Comparison of ENCODE assay signal across 11 cellular contexts in genomic region chr2:16774980-16775963, GRCh38.
A peak's percentile ranks its signal among the peaks of the same experiment; 100 is the strongest.
DNase-seq lines count a peak whose midpoint lies in the region; ATAC-seq and TF ChIP-seq lines count a peak whose summit lies in the region.
"Had no signal": no experiment of that assay in that cellular context is flagged by ENCODE, and none has a peak within 500 bp of the region (broad histone marks: within the 10 kb centered on the region; RNA-seq: fewer than 3 reads in every experiment).

No MANE protein-coding gene starts in this region.

- H2AFZ ChIP-seq in GM23248, result no peak overlapping the region

- H3K4me2 ChIP-seq in GM23248 (ENCODE audit: unreplicated experiment), result no peak overlapping the region

- ATAC-seq in WTC11, result peak; percentile 84
- peak; percentile 88 for ATAC-seq in left lobe of liver
- no peak for ATAC-seq in GM18870 (IDR thresholded peaks at IDR 0.05; ENCODE audit: unreplicated experiment)

- no peaks in the 10 kb centered on the region for H3F3A ChIP-seq in GM23248 (ENCODE audit: insufficient read depth)

- POLR2A ChIA-PET in WTC11 (lab: Charles Lee), result no interaction called here

- H3K4me3 Mint-ChIP-seq in WTC11 (no peak overlapping the region), mesothelial cell of epicardium (no peak overlapping the region)
- H3K4me3 Mint-ChIP-seq: stimulated activated naive CD8-positive, alpha-beta T cell treated with anti-CD3 and anti-CD28 coated beads, Interleukin-15, Interleukin-2, amounts not matched to agents 100 ng/mL and 50 ng/mL, for 24 hours had no signal

- H4K20me1 ChIP-seq in GM23248 (ENCODE audit: insufficient read depth), result no peaks in the 10 kb centered on the region

- no peak overlapping the region for H3K27ac ChIP-seq in GM23248
- H3K27ac ChIP-seq: colonic mucosa had no signal

- no peaks in the 10 kb centered on the region; the same call in 1 of the 2 replicates for H3K27me3 ChIP-seq in GM23248 (replicated peaks; ENCODE audit: insufficient read depth)
- H3K27me3 ChIP-seq: colonic mucosa had no signal

- no peak overlapping the region for H3K9ac ChIP-seq in GM23248

- DNase-seq in CD1c-positive myeloid dendritic cell (ENCODE audit: extremely low spot score) (peak; percentile 5), NCI-H146 (lab: John Stamatoyannopoulos, UW) (peak; percentile 26), WTC11 (ENCODE audit: low spot score) (peak; percentile 39), left lobe of liver (ENCODE audit: low spot score) (peak; percentile 87), mesothelial cell of epicardium (ENCODE audit: low spot score in 2 of 2, unreplicated experiment in 2 of 2) (no peak), GM23248 (no peak)
- no peak for DNase-seq in stimulated activated CD4-positive, alpha-beta T cell treated with anti-CD3 and anti-CD28 coated beads, Interleukin-2, amount 100 ng/mL, for 48 hours
- DNase-seq: colonic mucosa, DMS79 had no signal

- in situ Hi-C loops in GM23248 (cut with MboI), result loop anchor here (10.0 to 25.0 kb wide), 3 partner anchors 540 to 1138 kb away; no protein-coding TSS in a partner anchor

- no peak overlapping the region for H3K27ac Mint-ChIP-seq in WTC11
- no peak overlapping the region for H3K27ac Mint-ChIP-seq in mesothelial cell of epicardium
- H3K27ac Mint-ChIP-seq: stimulated activated naive CD8-positive, alpha-beta T cell treated with anti-CD3 and anti-CD28 coated beads, Interleukin-15, Interleukin-2, amounts not matched to agents 100 ng/mL and 50 ng/mL, for 24 hours had no signal

- H3K4me3 ChIP-seq in GM23248, result no peak overlapping the region
- H3K4me3 ChIP-seq: colonic mucosa had no signal

- no peaks in the 10 kb centered on the region for H3K79me2 ChIP-seq in GM23248 (ENCODE audit: insufficient read depth)

- WGBS in GM23248 (ENCODE audit: low coverage in 1 of 2, low lambda C conversion rate in 2 of 2, missing lambda C conversion rate in 2 of 2), 2 experiments, result 58 to 65% methylated on average over 17 of the region's 17 CpGs

- H3K36me3 ChIP-seq in GM23248 (ENCODE audit: low read depth), result no peaks in the 10 kb centered on the region
- H3K36me3 ChIP-seq: colonic mucosa had no signal

- CTCF ChIA-PET in WTC11 (lab: Charles Lee), result interaction anchor here (0.8 to 4.7 kb wide), 17 partner anchors 9 to 798 kb away, joined by 3 to 55 read pairs (median 3); no protein-coding TSS in a partner anchor

- no peaks in the 10 kb centered on the region for H3K4me1 ChIP-seq in GM23248 (ENCODE audit: insufficient read depth)
- H3K4me1 ChIP-seq: colonic mucosa had no signal

- H3K9me2 ChIP-seq in GM23248 (ENCODE audit: insufficient read depth), result no peaks in the 10 kb centered on the region

- H3K4me1 Mint-ChIP-seq in WTC11, result peaks cover 41% of the 10 kb centered on the region
- peaks cover 17% of the 10 kb centered on the region for H3K4me1 Mint-ChIP-seq in mesothelial cell of epicardium

- H3K36me3 Mint-ChIP-seq in WTC11 (peaks cover 9% of the 10 kb centered on the region), mesothelial cell of epicardium (no peaks in the 10 kb centered on the region)

- peaks cover 15% of the 10 kb centered on the region for H3K9me3 Mint-ChIP-seq in WTC11
- H3K9me3 Mint-ChIP-seq in mesothelial cell of epicardium, result peaks cover under 1% of the 10 kb centered on the region

- H3K27me3 Mint-ChIP-seq in WTC11 (ENCODE audit: low read depth) (no peaks in the 10 kb centered on the region; the same call in 1 of the 2 replicates), mesothelial cell of epicardium (ENCODE audit: low read depth) (peaks cover 4% of the 10 kb centered on the region)

- no peak for TF ChIP-seq CTCF in WTC11 (IDR thresholded peaks at IDR 0.05)
- TF ChIP-seq CTCF in mesothelial cell of epicardium (IDR thresholded peaks at IDR 0.05; ENCODE audit: unreplicated experiment), result no peak

- no peaks in the 10 kb centered on the region for H3K9me3 ChIP-seq in GM23248 (ENCODE audit: low read depth)
- H3K9me3 ChIP-seq: colonic mucosa had no signal

TF ChIP-seq in WTC11, 78 proteins besides CTCF, POLR2A, EP300 and RAD21:
- TF ChIP-seq GABPB1 (CRISPR knock-in tag; IDR thresholded peaks at IDR 0.05) (peak; percentile 35; the same call in 1 of the 2 replicates), ZBTB43 (CRISPR knock-in tag; IDR thresholded peaks at IDR 0.05) (no peak)

Comparison
In these comparisons a context has a peak if more than half of its experiments do, and no peak if none do; other contexts are left out.
1. DNase-seq: peak in CD1c-positive myeloid dendritic cell (single experiment), NCI-H146 (single experiment), WTC11 (single experiment) and left lobe of liver (single experiment); none in mesothelial cell of epicardium (0 of 2), GM23248 (single experiment) and stimulated activated CD4-positive, alpha-beta T cell treated with anti-CD3 and anti-CD28 coated beads, Interleukin-2, amount 100 ng/mL, for 48 hours (0 of 2).